Comparison of ENCODE assay signal across 8 cellular contexts in genomic region chr20:38927902-38928578, GRCh38. TPM values are rescaled to one million over a fixed set of nuclear protein-coding genes. Genes with fewer than 3 reads are reported as not detected.
DNase-seq lines count a peak whose midpoint lies in the region; ATAC-seq and TF ChIP-seq lines count a peak whose summit lies in the region.

No MANE protein-coding gene starts in this region.

- TF ChIP-seq CTCF in OCI-LY3 (IDR thresholded peaks at IDR 0.05; ENCODE audit: low read depth, low read length) (no peak), heart left ventricle (IDR thresholded peaks at IDR 0.05) (no peak)

- H2AFZ ChIP-seq in OCI-LY3 (ENCODE audit: low read depth, low read length) = no peak overlapping the region

- H3K27me3 ChIP-seq in OCI-LY3 (ENCODE audit: low read depth, low read length) (no peaks in the 10 kb centered on the region), heart left ventricle (no peaks in the 10 kb centered on the region)

- no peaks in the 10 kb centered on the region for H3K27me3 Mint-ChIP-seq in activated CD4-positive, alpha-beta T cell treated with anti-CD3 and anti-CD28 coated beads for 36 hours

- H3K4me1 ChIP-seq in OCI-LY3 (ENCODE audit: low read length) = peaks cover 51% of the 10 kb centered on the region
- H3K4me1 ChIP-seq in heart left ventricle = peaks cover 5 to 35% (median 10%) of the 10 kb centered on the region in 12 donors

- H3K4me3 ChIP-seq in OCI-LY3 (ENCODE audit: low read length) (peak overlapping the region; percentile 94), skin epidermis (peak overlapping the region in 5 of 7 experiments; percentile 1 to 81 (median 69)), heart left ventricle (peak overlapping the region in 1 of 12 donors; percentile 76)

- no peak for ATAC-seq in activated CD4-positive, alpha-beta T cell treated with anti-CD3 and anti-CD28 coated beads for 36 hours
- no peak for ATAC-seq in HG02938 (IDR thresholded peaks at IDR 0.05; ENCODE audit: unreplicated experiment)
- ATAC-seq in heart left ventricle = no peak

- POLR2A ChIA-PET in activated CD4-positive, alpha-beta T cell treated with anti-CD3 and anti-CD28 coated beads for 36 hours (lab: Charles Lee) = interaction anchor here (0.7 kb wide), 1 partner anchor 412 kb away, joined by 3 read pairs; no protein-coding TSS in a partner anchor
- POLR2A ChIA-PET in HEK293T (lab: Yijun Ruan, JAX) = interaction anchor here (3.5 kb wide), 1 partner anchor 34 kb away, joined by 14 read pairs; the partner anchor contains the start of gene DHX35

- H3K36me3 ChIP-seq in OCI-LY3 (replicated peaks; ENCODE audit: low read depth, low read length) (peaks cover 41% of the 10 kb centered on the region), heart left ventricle (no peaks in the 10 kb centered on the region)

- no peaks in the 10 kb centered on the region for H3K9me3 ChIP-seq in OCI-LY3 (ENCODE audit: insufficient read depth, low read length)
- no peaks in the 10 kb centered on the region for H3K9me3 ChIP-seq in heart left ventricle

- H3K27ac Mint-ChIP-seq in activated CD4-positive, alpha-beta T cell treated with anti-CD3 and anti-CD28 coated beads for 36 hours = no peak overlapping the region

- no peak for TF ChIP-seq POLR2A in heart left ventricle (IDR thresholded peaks at IDR 0.05)

- peaks cover 21% of the 10 kb centered on the region for H3K4me1 Mint-ChIP-seq in activated CD4-positive, alpha-beta T cell treated with anti-CD3 and anti-CD28 coated beads for 36 hours

- peaks cover 49% of the 10 kb centered on the region for H4K20me1 ChIP-seq in OCI-LY3 (ENCODE audit: insufficient read depth, low read length)

- intact Hi-C loops in activated CD4-positive, alpha-beta T cell treated with anti-CD3 and anti-CD28 coated beads for 36 hours (cut with DNase I, micrococcal nuclease) = no loop called here
- intact Hi-C loops in heart left ventricle (cut with DNase I) = loop anchor here in 9 of 10 donors (2.0 to 5.0 kb wide), 4 partner anchors 34 to 121 kb away; partner anchors contain the start of gene DHX35 (in 3 of the 9)

- CTCF ChIA-PET in activated CD4-positive, alpha-beta T cell treated with anti-CD3 and anti-CD28 coated beads for 36 hours (lab: Charles Lee) = interaction anchor here (0.7 to 8.9 kb wide), 5 partner anchors 9 to 122 kb away, joined by 3 to 68 read pairs (median 8); partner anchors contain the start of gene DHX35
- CTCF ChIA-PET in HEK293T (lab: Yijun Ruan, JAX) = interaction anchor here (0.7 to 1.4 kb wide), 3 partner anchors 34 to 121 kb away, joined by 3 to 6 read pairs (median 3); partner anchors contain the start of gene DHX35

- DNase-seq in activated CD4-positive, alpha-beta T cell treated with anti-CD3 and anti-CD28 coated beads for 36 hours = no peak
- DNase-seq in activated CD4-positive, alpha-beta T cell treated with anti-CD3 and anti-CD28 coated beads for 48 hours = no peak
- DNase-seq in epithelial cell of prostate (ENCODE audit: low read depth, low spot score) (peak; percentile 18), HEK293T (ENCODE audit: extremely low spot score) (no peak), heart left ventricle (no peak)

- 58 to 65% (median 61%) methylated on average over 5 of the region's 5 CpGs for WGBS in heart left ventricle, 4 donors

- no peaks in the 10 kb centered on the region for H3K9me3 Mint-ChIP-seq in activated CD4-positive, alpha-beta T cell treated with anti-CD3 and anti-CD28 coated beads for 36 hours (ENCODE audit: low read depth)

- peak overlapping the region; percentile 81 for H3K4me3 Mint-ChIP-seq in activated CD4-positive, alpha-beta T cell treated with anti-CD3 and anti-CD28 coated beads for 36 hours

- H3K9ac ChIP-seq in OCI-LY3 (ENCODE audit: low read length) = peak overlapping the region; percentile 91

- H3K79me2 ChIP-seq in OCI-LY3 (ENCODE audit: low read length) = peaks cover 69% of the 10 kb centered on the region

- H3K36me3 Mint-ChIP-seq in activated CD4-positive, alpha-beta T cell treated with anti-CD3 and anti-CD28 coated beads for 36 hours (ENCODE audit: low read depth) = peaks cover 16% of the 10 kb centered on the region

- peak overlapping the region; percentile 93 for H3K4me2 ChIP-seq in OCI-LY3 (ENCODE audit: low read length)

- H3K27ac ChIP-seq in OCI-LY3 (ENCODE audit: low read length) (0 out of 2 replicates have a peak overlapping the region, but pooled peaks have one; percentile 8), epithelial cell of prostate (no peak overlapping the region), skin epidermis (no peak overlapping the region), heart left ventricle (peak overlapping the region in 1 of 12 donors; percentile 73)

TF ChIP-seq in HEK293T, 16 proteins besides CTCF, POLR2A, EP300 and RAD21:
- TF ChIP-seq L3MBTL2 (conservative IDR thresholded peaks at IDR 0.05) = no peak
- no peak for TF ChIP-seq PKNOX1 (IDR thresholded peaks at IDR 0.05)
- TF ChIP-seq ARNT (IDR thresholded peaks at IDR 0.05) = no peak
- no peak for TF ChIP-seq NFRKB (IDR thresholded peaks at IDR 0.05)
- TF ChIP-seq HDGF (IDR thresholded peaks at IDR 0.05; ENCODE audit: borderline replicate concordance) = no peak

RNA-seq across cellular contexts. Expression of gene FAM83D, which starts 1.8 kb away (rescaled TPM):
- total RNA-seq in activated CD4-positive, alpha-beta T cell treated with anti-CD3 and anti-CD28 coated beads for 36 hours = 10 to 100 TPM; 10.5 to 12.4 TPM
- 1 to 10 TPM in 2 of 9 donors, under 1 TPM in 7; 0.11 to 4.7 (median 0.56) TPM for total RNA-seq in heart left ventricle
- polyA plus RNA-seq in heart left ventricle = 1 to 10 TPM in 1 of 2 donors, not detected in 1; 1.3 TPM

RNA-seq across cellular contexts. Expression of gene DHX35, which starts 34.1 kb away (rescaled TPM):
- total RNA-seq in activated CD4-positive, alpha-beta T cell treated with anti-CD3 and anti-CD28 coated beads for 36 hours = 10 to 100 TPM in 1 of 2 experiments, 1 to 10 TPM in 1; 8.7 to 12.0 TPM
- 10 to 100 TPM in 8 of 9 donors, 1 to 10 TPM in 1; 9.9 to 41.7 (median 11.2) TPM for total RNA-seq in heart left ventricle
- polyA plus RNA-seq in heart left ventricle = 1 to 10 TPM; 6.0 to 7.9 TPM

Comparison
In these comparisons a context has a peak if more than half of its experiments do, and no peak if none do; other contexts are left out.
1. intact Hi-C loops: an anchor here in heart left ventricle (2.0 to 5.0 kb wide); none called in activated CD4-positive, alpha-beta T cell treated with anti-CD3 and anti-CD28 coated beads for 36 hours.